ENCODE assay signal across 1 cellular context in the genomic region with DNA sequence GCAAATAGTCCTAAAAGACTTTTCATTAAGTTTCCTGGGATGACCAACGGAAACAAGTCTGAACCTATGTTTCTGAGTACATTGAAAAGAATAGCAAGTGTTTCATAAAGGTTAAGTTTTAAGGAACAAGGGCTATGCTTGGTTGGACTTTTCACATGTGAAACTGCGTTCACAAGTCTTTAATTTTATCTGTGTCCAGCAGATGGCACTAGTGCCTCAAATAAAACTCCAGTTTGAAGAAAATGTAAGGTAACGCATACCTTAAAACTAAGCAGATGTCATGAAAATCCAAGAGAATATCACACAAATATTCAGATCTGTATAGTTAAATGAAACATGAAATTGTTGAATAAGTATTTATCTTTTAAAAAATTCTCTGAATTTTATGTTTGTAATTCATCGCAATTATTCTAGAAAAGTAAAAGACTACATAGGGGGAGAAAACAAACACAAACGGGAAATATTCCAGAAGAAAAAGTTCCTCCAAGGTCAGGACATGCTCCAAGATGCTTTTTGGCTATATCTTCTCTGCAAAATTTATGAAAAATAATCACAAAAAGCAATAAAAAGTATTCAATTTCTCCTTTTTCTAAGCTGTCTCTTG.
TF ChIP-seq lines count a peak whose summit lies in the region.

No MANE protein-coding gene starts in this region.

TF ChIP-seq in GM12878, 131 proteins besides CTCF, POLR2A, EP300 and RAD21:
- TF ChIP-seq SMC3 (IDR thresholded peaks at IDR 0.05; ENCODE audit: borderline replicate concordance, low read length) = peak; percentile 58; the same call in 1 of the 2 replicates
- TF ChIP-seq, protein P1, sequence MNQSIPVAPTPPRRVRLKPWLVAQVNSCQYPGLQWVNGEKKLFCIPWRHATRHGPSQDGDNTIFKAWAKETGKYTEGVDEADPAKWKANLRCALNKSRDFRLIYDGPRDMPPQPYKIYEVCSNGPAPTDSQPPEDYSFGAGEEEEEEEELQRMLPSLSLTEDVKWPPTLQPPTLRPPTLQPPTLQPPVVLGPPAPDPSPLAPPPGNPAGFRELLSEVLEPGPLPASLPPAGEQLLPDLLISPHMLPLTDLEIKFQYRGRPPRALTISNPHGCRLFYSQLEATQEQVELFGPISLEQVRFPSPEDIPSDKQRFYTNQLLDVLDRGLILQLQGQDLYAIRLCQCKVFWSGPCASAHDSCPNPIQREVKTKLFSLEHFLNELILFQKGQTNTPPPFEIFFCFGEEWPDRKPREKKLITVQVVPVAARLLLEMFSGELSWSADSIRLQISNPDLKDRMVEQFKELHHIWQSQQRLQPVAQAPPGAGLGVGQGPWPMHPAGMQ (IDR thresholded peaks at IDR 0.05; ENCODE audit: borderline replicate concordance) = no peak
- no peak for TF ChIP-seq NRF1 (conservative IDR thresholded peaks at IDR 0.05; ENCODE audit: low read depth, low read length)
TF ChIP-seq in GM12878: peak in this region for 1.
